ENCODE assay signal across 28 cellular contexts in genomic region chr2:130839011-130839780, GRCh38. TPM values are rescaled to one million over a fixed set of nuclear protein-coding genes. Genes with fewer than 3 reads are reported as not detected.
"Had no signal": no experiment of that assay in that cellular context is flagged by ENCODE, and none has a peak within 500 bp of the region (broad histone marks: within the 10 kb centered on the region; RNA-seq: fewer than 3 reads in every experiment).

No MANE protein-coding gene starts in this region.

- FAIRE-seq: endothelial cell of umbilical vein, frontal cortex, pancreas, small intestine had no signal

- H3K27ac ChIP-seq: coronary artery, neural progenitor cell, pancreas, right lobe of liver, testis, tibial artery had no signal

- H3K4me3 Mint-ChIP-seq: central memory CD8-positive, alpha-beta T cell; immature natural killer cell; memory B cell; type B pancreatic cell had no signal

- DNase-seq: dermis blood vessel endothelial cell; effector memory CD4-positive, alpha-beta T cell; erythroblast; hypothalamus; immature natural killer cell; islet precursor cell; nucleus accumbens; right lobe of liver; small intestine; stimulated activated CD4-positive, alpha-beta T cell treated with anti-CD3 and anti-CD28 coated beads, Interleukin-15, amount 100 ng/mL, for 24 hours; stimulated activated CD4-positive, alpha-beta T cell treated with anti-CD3 and anti-CD28 coated beads, Interleukin-2, amount 100 ng/mL, for 48 hours; stimulated activated CD8-positive, alpha-beta memory T cell treated with anti-CD3 and anti-CD28 coated beads, Interleukin-4, amount 100 ng/mL, for 48 hours; stimulated activated naive CD4-positive, alpha-beta T cell; substantia nigra; testis; tibial artery had no signal

- H3K9ac ChIP-seq: neural progenitor cell had no signal

- H3K4me3 ChIP-seq: coronary artery, lung, neural progenitor cell, right lobe of liver, testis, tibial artery had no signal

- H3K4me1 ChIP-seq: testis had no signal

- H3K9me3 Mint-ChIP-seq: central memory CD8-positive, alpha-beta T cell; immature natural killer cell; memory B cell; nephron; neural progenitor cell; type B pancreatic cell had no signal

- H3K4me1 Mint-ChIP-seq: central memory CD8-positive, alpha-beta T cell; immature natural killer cell; nephron had no signal

- H3K36me3 Mint-ChIP-seq: immature natural killer cell, memory B cell, neural progenitor cell, type B pancreatic cell had no signal

- ATAC-seq: left lobe of liver, pancreas, right lobe of liver had no signal

- H3K27ac Mint-ChIP-seq: immature natural killer cell, memory B cell, nephron, neural progenitor cell, type B pancreatic cell had no signal

- H3K9me3 ChIP-seq: pancreas, right lobe of liver, testis, tibial artery had no signal

- H3K36me3 ChIP-seq: neural progenitor cell, pancreas, right lobe of liver, tibial artery had no signal

RNA-seq across cellular contexts. Expression of gene ARHGEF4, which starts 2.5 kb away (rescaled TPM):
- total RNA-seq: endothelial cell of umbilical vein, pulmonary artery endothelial cell had no signal
- polyA plus RNA-seq: endothelial cell of umbilical vein, immature natural killer cell had no signal
